Comparison of ENCODE assay signal across 1 cellular context in the genomic region with DNA sequence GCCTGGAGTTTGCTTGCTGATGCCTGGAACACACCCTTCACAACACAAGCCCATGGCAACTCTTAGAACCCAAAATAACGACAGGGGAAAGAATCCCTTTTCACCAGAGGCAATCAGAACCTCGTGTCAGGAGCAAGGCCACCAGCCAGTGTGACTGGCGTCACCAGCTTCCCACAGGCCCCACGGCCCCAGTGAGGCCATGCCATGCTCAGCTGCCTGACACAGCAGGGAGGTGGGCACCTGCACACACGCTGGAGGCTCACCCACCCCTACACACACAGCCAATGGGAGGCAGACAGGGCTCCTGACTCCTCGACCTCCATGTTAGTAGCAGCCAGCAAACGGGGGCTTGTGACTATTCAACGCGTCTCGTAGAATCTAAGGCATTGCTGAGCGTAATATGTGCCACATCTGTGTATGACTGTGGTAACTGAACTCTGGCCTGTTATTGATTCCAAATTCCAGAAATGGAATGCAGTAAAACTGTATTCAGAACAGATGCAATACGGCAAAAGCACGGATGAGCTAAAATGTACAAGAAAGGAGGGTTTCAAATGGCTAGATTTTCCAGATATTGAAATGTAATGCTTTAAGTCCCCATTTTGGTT.
TF ChIP-seq lines count a peak whose summit lies in the region.

No MANE protein-coding gene starts in this region.

TF ChIP-seq in HepG2, 621 proteins besides CTCF, POLR2A, EP300 and RAD21:
- TF ChIP-seq, protein P1, sequence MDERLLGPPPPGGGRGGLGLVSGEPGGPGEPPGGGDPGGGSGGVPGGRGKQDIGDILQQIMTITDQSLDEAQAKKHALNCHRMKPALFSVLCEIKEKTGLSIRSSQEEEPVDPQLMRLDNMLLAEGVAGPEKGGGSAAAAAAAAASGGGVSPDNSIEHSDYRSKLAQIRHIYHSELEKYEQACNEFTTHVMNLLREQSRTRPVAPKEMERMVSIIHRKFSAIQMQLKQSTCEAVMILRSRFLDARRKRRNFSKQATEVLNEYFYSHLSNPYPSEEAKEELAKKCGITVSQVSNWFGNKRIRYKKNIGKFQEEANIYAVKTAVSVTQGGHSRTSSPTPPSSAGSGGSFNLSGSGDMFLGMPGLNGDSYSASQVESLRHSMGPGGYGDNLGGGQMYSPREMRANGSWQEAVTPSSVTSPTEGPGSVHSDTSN (CRISPR knock-in tag; IDR thresholded peaks at IDR 0.05) = no peak
- TF ChIP-seq ZNF713 (CRISPR knock-in tag; IDR thresholded peaks at IDR 0.05) (no peak), HNRNPH1 (optimal IDR thresholded peaks at IDR 0.05; ENCODE audit: low read depth, low read length) (no peak), KAT2B (IDR thresholded peaks at IDR 0.05; ENCODE audit: borderline replicate concordance, low read depth, low read length) (no peak), FIP1L1 (IDR thresholded peaks at IDR 0.05; ENCODE audit: borderline replicate concordance, insufficient read depth, low read depth, low read length) (no peak), TEAD3 (CRISPR knock-in tag; optimal IDR thresholded peaks at IDR 0.05; ENCODE audit: borderline replicate concordance) (peak; percentile 35), ZNF3 (CRISPR knock-in tag; IDR thresholded peaks at IDR 0.05) (no peak), ZNF660 (CRISPR knock-in tag; IDR thresholded peaks at IDR 0.05; ENCODE audit: borderline replicate concordance, low read depth) (no peak), ZNF232 (CRISPR knock-in tag; IDR thresholded peaks at IDR 0.05; ENCODE audit: borderline replicate concordance) (no peak)
- TF ChIP-seq, protein P2, sequence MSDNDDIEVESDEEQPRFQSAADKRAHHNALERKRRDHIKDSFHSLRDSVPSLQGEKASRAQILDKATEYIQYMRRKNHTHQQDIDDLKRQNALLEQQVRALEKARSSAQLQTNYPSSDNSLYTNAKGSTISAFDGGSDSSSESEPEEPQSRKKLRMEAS (IDR thresholded peaks at IDR 0.05) = no peak
- TF ChIP-seq, protein P3, sequence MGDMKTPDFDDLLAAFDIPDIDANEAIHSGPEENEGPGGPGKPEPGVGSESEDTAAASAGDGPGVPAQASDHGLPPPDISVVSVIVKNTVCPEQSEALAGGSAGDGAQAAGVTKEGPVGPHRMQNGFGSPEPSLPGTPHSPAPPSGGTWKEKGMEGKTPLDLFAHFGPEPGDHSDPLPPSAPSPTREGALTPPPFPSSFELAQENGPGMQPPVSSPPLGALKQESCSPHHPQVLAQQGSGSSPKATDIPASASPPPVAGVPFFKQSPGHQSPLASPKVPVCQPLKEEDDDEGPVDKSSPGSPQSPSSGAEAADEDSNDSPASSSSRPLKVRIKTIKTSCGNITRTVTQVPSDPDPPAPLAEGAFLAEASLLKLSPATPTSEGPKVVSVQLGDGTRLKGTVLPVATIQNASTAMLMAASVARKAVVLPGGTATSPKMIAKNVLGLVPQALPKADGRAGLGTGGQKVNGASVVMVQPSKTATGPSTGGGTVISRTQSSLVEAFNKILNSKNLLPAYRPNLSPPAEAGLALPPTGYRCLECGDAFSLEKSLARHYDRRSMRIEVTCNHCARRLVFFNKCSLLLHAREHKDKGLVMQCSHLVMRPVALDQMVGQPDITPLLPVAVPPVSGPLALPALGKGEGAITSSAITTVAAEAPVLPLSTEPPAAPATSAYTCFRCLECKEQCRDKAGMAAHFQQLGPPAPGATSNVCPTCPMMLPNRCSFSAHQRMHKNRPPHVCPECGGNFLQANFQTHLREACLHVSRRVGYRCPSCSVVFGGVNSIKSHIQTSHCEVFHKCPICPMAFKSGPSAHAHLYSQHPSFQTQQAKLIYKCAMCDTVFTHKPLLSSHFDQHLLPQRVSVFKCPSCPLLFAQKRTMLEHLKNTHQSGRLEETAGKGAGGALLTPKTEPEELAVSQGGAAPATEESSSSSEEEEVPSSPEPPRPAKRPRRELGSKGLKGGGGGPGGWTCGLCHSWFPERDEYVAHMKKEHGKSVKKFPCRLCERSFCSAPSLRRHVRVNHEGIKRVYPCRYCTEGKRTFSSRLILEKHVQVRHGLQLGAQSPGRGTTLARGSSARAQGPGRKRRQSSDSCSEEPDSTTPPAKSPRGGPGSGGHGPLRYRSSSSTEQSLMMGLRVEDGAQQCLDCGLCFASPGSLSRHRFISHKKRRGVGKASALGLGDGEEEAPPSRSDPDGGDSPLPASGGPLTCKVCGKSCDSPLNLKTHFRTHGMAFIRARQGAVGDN (CRISPR knock-in tag; IDR thresholded peaks at IDR 0.05) = 0 out of 2 replicates have a peak, but pooled peaks have one; percentile 11
- TF ChIP-seq, protein P4, sequence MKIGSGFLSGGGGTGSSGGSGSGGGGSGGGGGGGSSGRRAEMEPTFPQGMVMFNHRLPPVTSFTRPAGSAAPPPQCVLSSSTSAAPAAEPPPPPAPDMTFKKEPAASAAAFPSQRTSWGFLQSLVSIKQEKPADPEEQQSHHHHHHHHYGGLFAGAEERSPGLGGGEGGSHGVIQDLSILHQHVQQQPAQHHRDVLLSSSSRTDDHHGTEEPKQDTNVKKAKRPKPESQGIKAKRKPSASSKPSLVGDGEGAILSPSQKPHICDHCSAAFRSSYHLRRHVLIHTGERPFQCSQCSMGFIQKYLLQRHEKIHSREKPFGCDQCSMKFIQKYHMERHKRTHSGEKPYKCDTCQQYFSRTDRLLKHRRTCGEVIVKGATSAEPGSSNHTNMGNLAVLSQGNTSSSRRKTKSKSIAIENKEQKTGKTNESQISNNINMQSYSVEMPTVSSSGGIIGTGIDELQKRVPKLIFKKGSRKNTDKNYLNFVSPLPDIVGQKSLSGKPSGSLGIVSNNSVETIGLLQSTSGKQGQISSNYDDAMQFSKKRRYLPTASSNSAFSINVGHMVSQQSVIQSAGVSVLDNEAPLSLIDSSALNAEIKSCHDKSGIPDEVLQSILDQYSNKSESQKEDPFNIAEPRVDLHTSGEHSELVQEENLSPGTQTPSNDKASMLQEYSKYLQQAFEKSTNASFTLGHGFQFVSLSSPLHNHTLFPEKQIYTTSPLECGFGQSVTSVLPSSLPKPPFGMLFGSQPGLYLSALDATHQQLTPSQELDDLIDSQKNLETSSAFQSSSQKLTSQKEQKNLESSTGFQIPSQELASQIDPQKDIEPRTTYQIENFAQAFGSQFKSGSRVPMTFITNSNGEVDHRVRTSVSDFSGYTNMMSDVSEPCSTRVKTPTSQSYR (CRISPR knock-in tag; IDR thresholded peaks at IDR 0.05; ENCODE audit: borderline replicate concordance) = no peak
